In genomic region chr12:121653999-121654398, GRCh38 we compare ENCODE assay signal across 19 cellular contexts. TPM values are rescaled to one million over a fixed set of nuclear protein-coding genes. Genes with fewer than 3 reads are reported as not detected.
"Had no signal": no experiment of that assay in that cellular context is flagged by ENCODE, and none has a peak within 500 bp of the region (broad histone marks: within the 10 kb centered on the region; RNA-seq: fewer than 3 reads in every experiment).

No MANE protein-coding gene starts in this region.

- H3K4me2 ChIP-seq: neural progenitor cell had no signal

- H3K4me1 ChIP-seq: colonic mucosa, gastrocnemius medialis, pancreas, sigmoid colon, tibial artery had no signal

- H3K36me3 ChIP-seq: colonic mucosa, gastrocnemius medialis, heart left ventricle, lower lobe of right lung, neural progenitor cell, pancreas, sigmoid colon, tibial artery had no signal

- H3K27ac ChIP-seq: colonic mucosa, gastrocnemius medialis, heart left ventricle, lower lobe of right lung, neural progenitor cell, pancreas, sigmoid colon, spleen, tibial artery had no signal

- H3K9me3 Mint-ChIP-seq: activated naive CD8-positive, alpha-beta T cell treated with anti-CD3 and anti-CD28 coated beads, Interleukin-2, amount 10 ng/mL, durations not matched to agents 7 days and 5 days; mesothelial cell of epicardium; neural progenitor cell had no signal

- FAIRE-seq: pancreas, urothelium cell line had no signal

- H3K27me3 ChIP-seq: colonic mucosa, gastrocnemius medialis, heart left ventricle, neural progenitor cell, pancreas, sigmoid colon, spleen had no signal

- H3K9me3 ChIP-seq: colonic mucosa, gastrocnemius medialis, heart left ventricle, lower lobe of right lung, pancreas, sigmoid colon, spleen, tibial artery had no signal

- H3K4me3 ChIP-seq: colonic mucosa, gastrocnemius medialis, heart left ventricle, lower lobe of right lung, neural progenitor cell, pancreas, sigmoid colon, spleen, tibial artery had no signal

- H3K4me3 Mint-ChIP-seq: activated naive CD8-positive, alpha-beta T cell treated with anti-CD3 and anti-CD28 coated beads, Interleukin-2, amount 10 ng/mL, durations not matched to agents 7 days and 5 days; brain; mesothelial cell of epicardium; neural progenitor cell had no signal

- H3K9ac ChIP-seq: neural progenitor cell had no signal

- ATAC-seq: gastrocnemius medialis, heart left ventricle, lower lobe of right lung, pancreas had no signal

- H3K36me3 Mint-ChIP-seq: brain, neural progenitor cell had no signal

- H3K27ac Mint-ChIP-seq: activated naive CD8-positive, alpha-beta T cell treated with anti-CD3 and anti-CD28 coated beads, Interleukin-2, amount 10 ng/mL, durations not matched to agents 7 days and 5 days; brain; mesothelial cell of epicardium; neural progenitor cell had no signal

- DNase-seq: activated CD4-positive, alpha-beta T cell treated with anti-CD3 and anti-CD28 coated beads, Interleukin-2, amount 50 U/mL, for 48 hours; activated CD4-positive, CD25-positive, alpha-beta regulatory T cell treated with anti-CD3 and anti-CD28 coated beads, Interleukin-2, amount 50 U/mL, for 72 hours; activated naive CD8-positive, alpha-beta T cell treated with anti-CD3 and anti-CD28 coated beads, Interleukin-2, amount 10 ng/mL, durations not matched to agents 7 days and 5 days; central memory CD4-positive, alpha-beta T cell; colonic mucosa; effector CD8-positive, alpha-beta T cell; gastrocnemius medialis; heart left ventricle; lower lobe of right lung; pancreas; sigmoid colon; spleen; SW 1271; tibial artery had no signal

- H3K27me3 Mint-ChIP-seq: activated naive CD8-positive, alpha-beta T cell treated with anti-CD3 and anti-CD28 coated beads, Interleukin-2, amount 10 ng/mL, durations not matched to agents 7 days and 5 days had no signal

- H2AFZ ChIP-seq: neural progenitor cell had no signal

RNA-seq across cellular contexts. Expression of gene MORN3, which starts 15.5 kb away (rescaled TPM):
- total RNA-seq: colonic mucosa, gastrocnemius medialis, myocyte, sigmoid colon had no signal
